Comparison of ENCODE assay signal across 1 cellular context in the genomic region with DNA sequence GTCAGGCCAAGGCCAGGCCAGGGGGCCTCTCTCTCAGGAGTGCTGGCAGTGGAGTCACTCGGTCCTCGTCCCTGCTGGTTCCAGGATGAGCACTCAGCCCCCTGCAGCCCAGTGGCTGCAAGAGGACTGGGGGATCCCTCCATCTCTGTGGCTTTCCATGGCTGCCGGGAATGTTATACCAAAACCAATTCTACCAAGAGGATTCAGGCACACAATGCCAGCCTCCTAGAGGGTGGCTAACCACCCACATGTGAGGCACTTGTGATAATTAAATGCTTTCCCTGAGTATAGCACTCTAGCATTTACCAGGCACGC.
TF ChIP-seq lines count a peak whose summit lies in the region.

No MANE protein-coding gene starts in this region.

TF ChIP-seq in GM12878, 131 proteins besides CTCF, POLR2A, EP300 and RAD21:
- TF ChIP-seq HDGF (IDR thresholded peaks at IDR 0.05) = no peak
- TF ChIP-seq, protein P1, sequence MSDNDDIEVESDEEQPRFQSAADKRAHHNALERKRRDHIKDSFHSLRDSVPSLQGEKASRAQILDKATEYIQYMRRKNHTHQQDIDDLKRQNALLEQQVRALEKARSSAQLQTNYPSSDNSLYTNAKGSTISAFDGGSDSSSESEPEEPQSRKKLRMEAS (IDR thresholded peaks at IDR 0.05; ENCODE audit: low read depth, low read length) = no peak
- TF ChIP-seq EED (IDR thresholded peaks at IDR 0.05; ENCODE audit: low read depth) = no peak
- TF ChIP-seq ZNF207 (IDR thresholded peaks at IDR 0.05; ENCODE audit: borderline replicate concordance) = no peak
- TF ChIP-seq, protein P2, sequence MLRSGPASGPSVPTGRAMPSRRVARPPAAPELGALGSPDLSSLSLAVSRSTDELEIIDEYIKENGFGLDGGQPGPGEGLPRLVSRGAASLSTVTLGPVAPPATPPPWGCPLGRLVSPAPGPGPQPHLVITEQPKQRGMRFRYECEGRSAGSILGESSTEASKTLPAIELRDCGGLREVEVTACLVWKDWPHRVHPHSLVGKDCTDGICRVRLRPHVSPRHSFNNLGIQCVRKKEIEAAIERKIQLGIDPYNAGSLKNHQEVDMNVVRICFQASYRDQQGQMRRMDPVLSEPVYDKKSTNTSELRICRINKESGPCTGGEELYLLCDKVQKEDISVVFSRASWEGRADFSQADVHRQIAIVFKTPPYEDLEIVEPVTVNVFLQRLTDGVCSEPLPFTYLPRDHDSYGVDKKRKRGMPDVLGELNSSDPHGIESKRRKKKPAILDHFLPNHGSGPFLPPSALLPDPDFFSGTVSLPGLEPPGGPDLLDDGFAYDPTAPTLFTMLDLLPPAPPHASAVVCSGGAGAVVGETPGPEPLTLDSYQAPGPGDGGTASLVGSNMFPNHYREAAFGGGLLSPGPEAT (IDR thresholded peaks at IDR 0.05; ENCODE audit: low read depth) = no peak
- no peak for TF ChIP-seq SIN3A (IDR thresholded peaks at IDR 0.05; ENCODE audit: low read depth, low read length)
- TF ChIP-seq TCF12 (IDR thresholded peaks at IDR 0.05; ENCODE audit: low read depth, low read length) = no peak
- TF ChIP-seq EGR1 (IDR thresholded peaks at IDR 0.05; ENCODE audit: borderline replicate concordance in 1 of 2, low read depth in 2 of 2, low read length in 2 of 2) = no peak
- TF ChIP-seq ZNF217 (IDR thresholded peaks at IDR 0.05) = no peak
- no peak for TF ChIP-seq GATAD2B (conservative IDR thresholded peaks at IDR 0.05; ENCODE audit: low read depth)
TF ChIP-seq in GM12878: peak in this region for 0.
